In the genomic region with DNA sequence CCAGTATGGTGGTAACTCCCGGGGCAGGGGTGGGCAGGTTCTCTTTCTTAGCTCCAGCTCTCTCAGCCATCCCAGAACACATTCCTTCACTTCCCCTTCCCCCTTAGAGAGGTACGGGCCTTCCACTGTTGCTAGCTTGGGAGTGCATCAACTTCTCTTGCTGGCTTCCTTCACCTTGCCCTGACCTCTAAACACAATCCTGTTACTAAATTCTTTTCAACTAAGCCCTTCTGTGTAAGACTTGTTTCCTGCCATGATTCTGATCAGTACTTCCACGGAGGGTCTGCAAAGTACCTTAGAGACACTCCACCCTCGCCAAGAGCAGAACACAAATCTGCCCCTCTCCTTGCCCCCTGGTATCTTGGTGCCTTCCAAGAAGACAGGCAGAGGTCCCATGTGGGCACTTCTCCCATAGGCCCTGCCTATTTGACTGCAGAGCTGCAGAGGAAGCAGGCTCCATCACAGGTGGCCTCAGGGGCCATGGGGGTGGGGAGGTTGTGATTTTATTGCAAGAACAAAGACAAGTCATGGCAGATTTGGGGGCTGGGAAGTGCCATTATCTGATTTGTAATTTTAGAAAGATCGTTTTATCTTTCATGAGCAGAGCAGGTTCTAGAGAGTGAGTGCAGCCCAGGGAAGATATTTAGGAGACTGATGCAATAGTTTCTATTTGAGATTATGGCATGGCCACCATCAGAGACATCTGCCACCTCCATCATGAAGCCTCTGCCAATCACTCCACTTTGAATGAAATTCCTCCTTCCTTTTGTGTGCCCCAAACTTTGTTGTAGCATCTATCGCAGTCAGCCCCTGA, we compare ENCODE assay signal across 20 cellular contexts.
DNase-seq lines count a peak whose midpoint lies in the region; ATAC-seq, FAIRE-seq and TF ChIP-seq lines count a peak whose summit lies in the region.
"Had no signal": no experiment of that assay in that cellular context is flagged by ENCODE, and none has a peak within 500 bp of the region (broad histone marks: within the 10 kb centered on the region; RNA-seq: fewer than 3 reads in every experiment).

No MANE protein-coding gene starts in this region.

- no TSS peak for BruUV-seq in K562 (replicated peaks; lab: Mats Ljungman, UMichigan)

- no peaks in the 10 kb centered on the region for H3K9me1 ChIP-seq in K562 (ENCODE audit: control insufficient read depth, insufficient read depth, low read length)

- H3K9me3 ChIP-seq in K562 (replicated peaks; ENCODE audit: control insufficient read depth, insufficient read depth, low read depth, low read length), result no peaks in the 10 kb centered on the region
- H3K9me3 ChIP-seq in aorta (ENCODE audit: control insufficient read depth, low read length), result no peaks in the 10 kb centered on the region
- H3K9me3 ChIP-seq: Caco-2 had no signal

- H3K79me2 ChIP-seq in K562 (ENCODE audit: control insufficient read depth, insufficient read depth, low read length), result no peaks in the 10 kb centered on the region

- no peaks in the 10 kb centered on the region for H3K9me3 Mint-ChIP-seq in activated CD8-positive, alpha-beta memory T cell treated with anti-CD3 and anti-CD28 coated beads, Interleukin-2, amount 10 ng/mL, durations not matched to agents 7 days and 5 days (ENCODE audit: low read depth)
- H3K9me3 Mint-ChIP-seq in stimulated activated naive B cell treated with anti-CD40 and anti-IgM and Interleukin-4, amounts not matched to agents 10 μg/mL and 1 μg/mL and 100 μg/mL, for 72 hours, result no peaks in the 10 kb centered on the region

- no peak overlapping the region for H3K4me2 ChIP-seq in K562 (ENCODE audit: insufficient read depth, low read length)

- 30% methylated on average over 6 of the region's 6 CpGs for WGBS in K562 (ENCODE audit: insufficient coverage, low coverage, missing lambda C conversion rate)
- WGBS in aorta, 2 donors, result 79 to 87% methylated on average over 6 of the region's 6 CpGs

- intact Hi-C loops in K562 (cut with micrococcal nuclease) (loop anchor here (5.0 kb wide), 1 partner anchor 84 kb away; no protein-coding TSS in a partner anchor), aorta (cut with DNase I) (loop anchor here in 1 of 2 donors (5.0 kb wide), 1 partner anchor 46 kb away; no protein-coding TSS in a partner anchor)

- no peak overlapping the region; a peak in 1 of 4 replicates for H3K9ac ChIP-seq in K562 (ENCODE audit: insufficient read depth in 1 of 2, low read depth in 2 of 2, low read length in 2 of 2)

- TF ChIP-seq CTCF in K562 (IDR thresholded peaks at IDR 0.05 in 2 of 3, conservative IDR thresholded peaks at IDR 0.05 in 1 of 3; ENCODE audit: insufficient read depth in 2 of 3, low read depth in 1 of 3, low read length in 3 of 3), result no peak

- no peak overlapping the region for H3K4me3 Mint-ChIP-seq in activated CD8-positive, alpha-beta memory T cell treated with anti-CD3 and anti-CD28 coated beads, Interleukin-2, amount 10 ng/mL, durations not matched to agents 7 days and 5 days
- H3K4me3 Mint-ChIP-seq in stimulated activated naive B cell treated with anti-CD40 and anti-IgM and Interleukin-4, amounts not matched to agents 10 μg/mL and 1 μg/mL and 100 μg/mL, for 72 hours, result no peak overlapping the region
- H3K4me3 Mint-ChIP-seq: activated CD4-positive, alpha-beta memory T cell treated with anti-CD3 and anti-CD28 coated beads, Interleukin-2, amount 10 ng/mL, durations not matched to agents 7 days and 5 days had no signal

- CTCF ChIA-PET in activated CD8-positive, alpha-beta memory T cell treated with anti-CD3 and anti-CD28 coated beads, Interleukin-2, amount 10 ng/mL, durations not matched to agents 7 days and 5 days (lab: Charles Lee), result interaction anchor here (2.1 kb wide), 1 partner anchor 25 kb away, joined by 8 read pairs; no protein-coding TSS in a partner anchor
- CTCF ChIA-PET in K562 (lab: Yijun Ruan, JAX; ENCODE audit: low intra/inter-chr PET ratio), result no interaction called here

- TF ChIP-seq POLR2A in K562 (conservative IDR thresholded peaks at IDR 0.05), result no peak

- H4K20me1 ChIP-seq in K562 (replicated peaks; ENCODE audit: control insufficient read depth, insufficient read depth, low read length), result no peaks in the 10 kb centered on the region

- in situ Hi-C loops in K562 (cut with MboI), result no loop called here

- H3K27ac ChIP-seq in K562 (ENCODE audit: extremely low read depth, low read depth, low read length) (no peak overlapping the region), aorta (ENCODE audit: low read depth in 1 of 2, low read length in 2 of 2) (no peak overlapping the region)
- H3K27ac ChIP-seq: brain microvascular endothelial cell, dorsolateral prefrontal cortex had no signal

- no peak overlapping the region for H3K4me3 ChIP-seq in K562
- H3K4me3 ChIP-seq in aorta (ENCODE audit: low read length in 2 of 2), result no peak overlapping the region
- H3K4me3 ChIP-seq: dorsolateral prefrontal cortex had no signal

- 0 out of 2 replicates have a peak, but pooled peaks have one; percentile 21 for TF ChIP-seq EP300 in K562 (IDR thresholded peaks at IDR 0.05; ENCODE audit: low read length)

- no peaks in the 10 kb centered on the region for H3K36me3 Mint-ChIP-seq in activated CD8-positive, alpha-beta memory T cell treated with anti-CD3 and anti-CD28 coated beads, Interleukin-2, amount 10 ng/mL, durations not matched to agents 7 days and 5 days
- no peaks in the 10 kb centered on the region for H3K36me3 Mint-ChIP-seq in stimulated activated naive B cell treated with anti-CD40 and anti-IgM and Interleukin-4, amounts not matched to agents 10 μg/mL and 1 μg/mL and 100 μg/mL, for 72 hours

- H3K36me3 ChIP-seq in K562 (ENCODE audit: control insufficient read depth, insufficient read depth, low read length) (no peaks in the 10 kb centered on the region), aorta (ENCODE audit: control insufficient read depth in 1 of 2, insufficient read depth in 2 of 2, low read length in 1 of 2) (no peaks in the 10 kb centered on the region)
- H3K36me3 ChIP-seq: brain microvascular endothelial cell had no signal

- H3K27me3 ChIP-seq in K562 (ENCODE audit: control insufficient read depth in 2 of 2, insufficient read depth in 2 of 2, low read length in 2 of 2) (no peaks in the 10 kb centered on the region), aorta (ENCODE audit: control insufficient read depth in 1 of 2, insufficient read depth in 2 of 2, low read length in 1 of 2) (no peaks in the 10 kb centered on the region)
- H3K27me3 ChIP-seq: brain microvascular endothelial cell, dorsolateral prefrontal cortex had no signal

- FAIRE-seq in K562 (lab: Jason Lieb, UNC), result no peak
- FAIRE-seq: G401.6 had no signal

- H2AFZ ChIP-seq in K562 (ENCODE audit: low read depth, low read length), result no peak overlapping the region

- TF ChIP-seq RAD21 in K562 (CRISPR knock-in tag; conservative IDR thresholded peaks at IDR 0.05 in 1 of 2, IDR thresholded peaks at IDR 0.05 in 1 of 2), result no peak

- no peak for ATAC-seq in activated CD8-positive, alpha-beta memory T cell treated with anti-CD3 and anti-CD28 coated beads, Interleukin-2, amount 10 ng/mL, durations not matched to agents 7 days and 5 days
- ATAC-seq in K562, result no peak
- no peak for ATAC-seq in stimulated activated naive B cell treated with anti-CD40 and anti-IgM and Interleukin-4, amounts not matched to agents 10 μg/mL and 1 μg/mL and 100 μg/mL, for 72 hours (replicated peaks)
- ATAC-seq in HG03108 (IDR thresholded peaks at IDR 0.05; ENCODE audit: unreplicated experiment), result no peak
- no peak for ATAC-seq in aorta (ENCODE audit: low FRiP score)

- POLR2A ChIA-PET in K562 (lab: Yijun Ruan, JAX), result interaction anchor here (0.6 kb wide), 1 partner anchor 46 kb away, joined by 3 read pairs; no protein-coding TSS in a partner anchor

- peaks cover 31% of the 10 kb centered on the region for H3K4me1 Mint-ChIP-seq in activated CD8-positive, alpha-beta memory T cell treated with anti-CD3 and anti-CD28 coated beads, Interleukin-2, amount 10 ng/mL, durations not matched to agents 7 days and 5 days
- peaks cover 39 to 71% of the 10 kb centered on the region in 2 donors for H3K4me1 Mint-ChIP-seq in stimulated activated naive B cell treated with anti-CD40 and anti-IgM and Interleukin-4, amounts not matched to agents 10 μg/mL and 1 μg/mL and 100 μg/mL, for 72 hours

- no peak for DNase-seq in activated CD8-positive, alpha-beta memory T cell treated with anti-CD3 and anti-CD28 coated beads, Interleukin-2, amount 10 ng/mL, durations not matched to agents 7 days and 5 days
- DNase-seq in activated CD8-positive, alpha-beta memory T cell treated with anti-CD3 and anti-CD28 coated beads, Interleukin-2, amount 50 U/mL, for 48 hours, result no peak
- peak; percentile 39 for DNase-seq in NCI-H2171 treated with DMSO at 0.1 percent for 48 hours (lab: John Stamatoyannopoulos, UW)
- DNase-seq in K562 (ENCODE audit: extremely low read depth in 1 of 4, low spot score in 3 of 4), result no peak
- no peak for DNase-seq in stimulated activated naive B cell treated with anti-CD40 and anti-IgM and Interleukin-4, amounts not matched to agents 10 μg/mL and 1 μg/mL and 100 μg/mL, for 72 hours
- DNase-seq in GDM1 (lab: John Stamatoyannopoulos, UW), result no peak
- no peak for DNase-seq in aorta
- DNase-seq: activated CD4-positive, alpha-beta memory T cell treated with anti-CD3 and anti-CD28 coated beads, Interleukin-2, amount 10 ng/mL, durations not matched to agents 7 days and 5 days; activated gamma-delta T cell treated with Interleukin-2 at 50 U/mL for 16 hours; brain microvascular endothelial cell; Caco-2; dorsolateral prefrontal cortex; HCEC 1CT; mammary epithelial cell; NCI-H2227 treated with DMSO at 0.1 percent for 48 hours; SHP77; stimulated activated CD4-positive, alpha-beta T cell treated with anti-CD3 and anti-CD28 coated beads, Interleukin-4, amount 100 ng/mL, for 4 hours; T1000 had no signal

- H3K27me3 Mint-ChIP-seq in activated CD8-positive, alpha-beta memory T cell treated with anti-CD3 and anti-CD28 coated beads, Interleukin-2, amount 10 ng/mL, durations not matched to agents 7 days and 5 days, result no peaks in the 10 kb centered on the region
- no peaks in the 10 kb centered on the region for H3K27me3 Mint-ChIP-seq in stimulated activated naive B cell treated with anti-CD40 and anti-IgM and Interleukin-4, amounts not matched to agents 10 μg/mL and 1 μg/mL and 100 μg/mL, for 72 hours
- H3K27me3 Mint-ChIP-seq: activated CD4-positive, alpha-beta memory T cell treated with anti-CD3 and anti-CD28 coated beads, Interleukin-2, amount 10 ng/mL, durations not matched to agents 7 days and 5 days had no signal

- H3K27ac Mint-ChIP-seq in activated CD8-positive, alpha-beta memory T cell treated with anti-CD3 and anti-CD28 coated beads, Interleukin-2, amount 10 ng/mL, durations not matched to agents 7 days and 5 days, result peak overlapping the region; percentile 43
- peak overlapping the region; percentile 52 for H3K27ac Mint-ChIP-seq in stimulated activated naive B cell treated with anti-CD40 and anti-IgM and Interleukin-4, amounts not matched to agents 10 μg/mL and 1 μg/mL and 100 μg/mL, for 72 hours
- H3K27ac Mint-ChIP-seq: activated CD4-positive, alpha-beta memory T cell treated with anti-CD3 and anti-CD28 coated beads, Interleukin-2, amount 10 ng/mL, durations not matched to agents 7 days and 5 days had no signal

- H3K4me1 ChIP-seq in K562 (replicated peaks in 1 of 2; ENCODE audit: control insufficient read depth in 2 of 2, insufficient read depth in 2 of 2, low read length in 2 of 2), result peaks cover 3 to 27% of the 10 kb centered on the region in 2 experiments; a peak in 4 of 5 replicates
- H3K4me1 ChIP-seq in aorta (ENCODE audit: control insufficient read depth in 1 of 2, insufficient read depth in 2 of 2, low read length in 2 of 2), result peaks cover 0 to 2% of the 10 kb centered on the region in 2 donors
- H3K4me1 ChIP-seq: Caco-2 had no signal
